In genomic region chr10:110636932-110637557, GRCh38 we compare ENCODE assay signal across 13 cellular contexts. TPM values are rescaled to one million over a fixed set of nuclear protein-coding genes. Genes with fewer than 3 reads are reported as not detected.
DNase-seq lines count a peak whose midpoint lies in the region; ATAC-seq and TF ChIP-seq lines count a peak whose summit lies in the region.
"Had no signal": no experiment of that assay in that cellular context is flagged by ENCODE, and none has a peak within 500 bp of the region (broad histone marks: within the 10 kb centered on the region; RNA-seq: fewer than 3 reads in every experiment).

No MANE protein-coding gene starts in this region.

- H3K36me3 ChIP-seq in GM23338 (ENCODE audit: insufficient read depth) (no peaks in the 10 kb centered on the region), heart left ventricle (no peaks in the 10 kb centered on the region), psoas muscle (ENCODE audit: insufficient read depth in 1 of 2, low read depth in 1 of 2) (no peaks in the 10 kb centered on the region), mucosa of descending colon (ENCODE audit: low read depth) (no peaks in the 10 kb centered on the region)

- POLR2A ChIA-PET in activated CD4-positive, alpha-beta T cell treated with anti-CD3 and anti-CD28 coated beads for 36 hours (lab: Charles Lee) = no interaction called here
- POLR2A ChIA-PET in activated CD8-positive, alpha-beta T cell treated with anti-CD3 and anti-CD28 coated beads for 36 hours (lab: Charles Lee) = no interaction called here

- ATAC-seq in GM23338 = peak; percentile 58
- ATAC-seq in heart left ventricle = peak; percentile 85 to 93 (median 86)
- ATAC-seq in psoas muscle = peak; percentile 84 to 90 (median 86)
- no peak for ATAC-seq in mucosa of descending colon
- ATAC-seq in activated CD4-positive, alpha-beta T cell treated with anti-CD3 and anti-CD28 coated beads for 36 hours = no peak
- no peak for ATAC-seq in activated CD8-positive, alpha-beta T cell treated with anti-CD3 and anti-CD28 coated beads for 36 hours

- H3K4me1 ChIP-seq in GM23338 (ENCODE audit: insufficient read depth) (peaks cover 28% of the 10 kb centered on the region), heart left ventricle (peaks cover 0 to 48% (median 12%) of the 10 kb centered on the region in 12 donors), psoas muscle (peaks cover 30% of the 10 kb centered on the region), mucosa of descending colon (ENCODE audit: low read depth) (no peaks in the 10 kb centered on the region)

- TF ChIP-seq CTCF in GM23338 (conservative IDR thresholded peaks at IDR 0.05; ENCODE audit: low read depth in 2 of 2) = no peak
- TF ChIP-seq CTCF in heart left ventricle (IDR thresholded peaks at IDR 0.05) = no peak
- TF ChIP-seq CTCF in psoas muscle (IDR thresholded peaks at IDR 0.05) = no peak
- no peak for TF ChIP-seq CTCF in mucosa of descending colon (IDR thresholded peaks at IDR 0.05)
- no peak for TF ChIP-seq CTCF in activated CD8-positive, alpha-beta T cell treated with anti-CD3 and anti-CD28 coated beads for 36 hours (IDR thresholded peaks at IDR 0.05)

- peaks cover 7% of the 10 kb centered on the region for H3K27me3 ChIP-seq in GM23338 (ENCODE audit: insufficient read depth)
- H3K27me3 ChIP-seq in heart left ventricle = peaks cover 0 to 19% (median 0%) of the 10 kb centered on the region in 9 donors
- H3K27me3 ChIP-seq in psoas muscle (ENCODE audit: insufficient read depth in 3 of 3, low read length in 2 of 3) = no peaks in the 10 kb centered on the region

- no peaks in the 10 kb centered on the region for H4K20me1 ChIP-seq in GM23338 (replicated peaks; ENCODE audit: insufficient read depth)

- H3K4me2 ChIP-seq in GM23338 = peak overlapping the region; percentile 67; the same call in 1 of the 2 replicates

- 27 to 35% (median 32%) methylated on average over 6 of the region's 6 CpGs for WGBS in heart left ventricle, 4 donors
- 13 to 33% (median 20%) methylated on average over 6 of the region's 6 CpGs for WGBS in psoas muscle, 3 donors

- H3K27ac Mint-ChIP-seq in GM23338 = no peak overlapping the region
- no peak overlapping the region for H3K27ac Mint-ChIP-seq in activated CD4-positive, alpha-beta T cell treated with anti-CD3 and anti-CD28 coated beads for 36 hours
- no peak overlapping the region for H3K27ac Mint-ChIP-seq in activated CD8-positive, alpha-beta T cell treated with anti-CD3 and anti-CD28 coated beads for 36 hours
- H3K27ac Mint-ChIP-seq: dendritic cell treated with granulocyte-macrophage colony-stimulating factor and Interleukin-4, amounts not matched to agents 40 ng/mL and 50 ng/mL, for 4 days; stimulated activated naive CD8-positive, alpha-beta T cell treated with anti-CD3 and anti-CD28 coated beads, Interleukin-15, Interleukin-2, amounts not matched to agents 100 ng/mL and 50 ng/mL, for 24 hours had no signal

- H3K79me2 ChIP-seq in GM23338 (replicated peaks; ENCODE audit: insufficient read depth) = no peaks in the 10 kb centered on the region

- no peaks in the 10 kb centered on the region for H3K36me3 Mint-ChIP-seq in GM23338 (ENCODE audit: low read depth)
- no peaks in the 10 kb centered on the region for H3K36me3 Mint-ChIP-seq in activated CD4-positive, alpha-beta T cell treated with anti-CD3 and anti-CD28 coated beads for 36 hours (ENCODE audit: low read depth)
- H3K36me3 Mint-ChIP-seq in activated CD8-positive, alpha-beta T cell treated with anti-CD3 and anti-CD28 coated beads for 36 hours (ENCODE audit: low read depth) = no peaks in the 10 kb centered on the region

- CTCF ChIA-PET in activated CD4-positive, alpha-beta T cell treated with anti-CD3 and anti-CD28 coated beads for 36 hours (lab: Charles Lee) = interaction anchor here (0.6 to 1.7 kb wide), 4 partner anchors 16 to 435 kb away, joined by 3 to 5 read pairs (median 4); no protein-coding TSS in a partner anchor
- CTCF ChIA-PET in activated CD8-positive, alpha-beta T cell treated with anti-CD3 and anti-CD28 coated beads for 36 hours (lab: Charles Lee) = interaction anchor here (1.2 to 1.5 kb wide), 3 partner anchors 23 to 35 kb away, joined by 3 to 5 read pairs (median 4); no protein-coding TSS in a partner anchor

- no peak overlapping the region for H3K27ac ChIP-seq in GM23338 (ENCODE audit: low read depth)
- peak overlapping the region; percentile 51 to 90 (median 78) for H3K27ac ChIP-seq in heart left ventricle
- H3K27ac ChIP-seq in psoas muscle = peak overlapping the region; percentile 86
- H3K27ac ChIP-seq: SK-N-MC had no signal

- 0 out of 2 replicates have a peak, but pooled peaks cover 8% of the 10 kb centered on the region for H3F3A ChIP-seq in GM23338 (replicated peaks; ENCODE audit: low read depth)

- H3K27me3 Mint-ChIP-seq in GM23338 (ENCODE audit: insufficient read depth, low read depth, poor library complexity) = peaks cover 14% of the 10 kb centered on the region
- peaks cover 14% of the 10 kb centered on the region for H3K27me3 Mint-ChIP-seq in activated CD4-positive, alpha-beta T cell treated with anti-CD3 and anti-CD28 coated beads for 36 hours
- H3K27me3 Mint-ChIP-seq in activated CD8-positive, alpha-beta T cell treated with anti-CD3 and anti-CD28 coated beads for 36 hours = peaks cover 14% of the 10 kb centered on the region

- no peaks in the 10 kb centered on the region for H3K9me3 Mint-ChIP-seq in GM23338
- H3K9me3 Mint-ChIP-seq in activated CD4-positive, alpha-beta T cell treated with anti-CD3 and anti-CD28 coated beads for 36 hours (ENCODE audit: low read depth) = no peaks in the 10 kb centered on the region
- H3K9me3 Mint-ChIP-seq in activated CD8-positive, alpha-beta T cell treated with anti-CD3 and anti-CD28 coated beads for 36 hours = no peaks in the 10 kb centered on the region
- H3K9me3 Mint-ChIP-seq: dendritic cell treated with granulocyte-macrophage colony-stimulating factor and Interleukin-4, amounts not matched to agents 40 ng/mL and 50 ng/mL, for 4 days; stimulated activated naive CD8-positive, alpha-beta T cell treated with anti-CD3 and anti-CD28 coated beads, Interleukin-15, Interleukin-2, amounts not matched to agents 100 ng/mL and 50 ng/mL, for 24 hours had no signal

- no peak for TF ChIP-seq POLR2A in heart left ventricle (IDR thresholded peaks at IDR 0.05)

- H3K4me1 Mint-ChIP-seq in GM23338 = peaks cover 31% of the 10 kb centered on the region
- H3K4me1 Mint-ChIP-seq in activated CD4-positive, alpha-beta T cell treated with anti-CD3 and anti-CD28 coated beads for 36 hours = peaks cover 12% of the 10 kb centered on the region
- H3K4me1 Mint-ChIP-seq in activated CD8-positive, alpha-beta T cell treated with anti-CD3 and anti-CD28 coated beads for 36 hours (ENCODE audit: low read depth) = peaks cover 12% of the 10 kb centered on the region

- no peak overlapping the region for H3K4me3 ChIP-seq in GM23338
- no peak overlapping the region for H3K4me3 ChIP-seq in heart left ventricle
- H3K4me3 ChIP-seq in psoas muscle = no peak overlapping the region
- H3K4me3 ChIP-seq in mucosa of descending colon = no peak overlapping the region
- H3K4me3 ChIP-seq: SK-N-MC had no signal

- H3K9me3 ChIP-seq in heart left ventricle (no peaks in the 10 kb centered on the region), psoas muscle (no peaks in the 10 kb centered on the region), mucosa of descending colon (no peaks in the 10 kb centered on the region)

- H3K9me2 ChIP-seq in GM23338 (ENCODE audit: insufficient read depth) = no peaks in the 10 kb centered on the region

- peak; percentile 40 for DNase-seq in GM23338 (ENCODE audit: low spot score)
- DNase-seq in SHP77 treated with DMSO at 0.1 percent for 48 hours (lab: John Stamatoyannopoulos, UW) = peak; percentile 22
- DNase-seq in heart left ventricle = peak; percentile 65 to 85 (median 77)
- DNase-seq in psoas muscle = peak; percentile 74 to 90
- no peak for DNase-seq in mucosa of descending colon
- DNase-seq in SKM-1 (lab: John Stamatoyannopoulos, UW; ENCODE audit: unreplicated experiment) = no peak
- DNase-seq in activated CD4-positive, alpha-beta T cell treated with anti-CD3 and anti-CD28 coated beads for 36 hours = no peak
- DNase-seq in activated CD8-positive, alpha-beta T cell treated with anti-CD3 and anti-CD28 coated beads for 36 hours = no peak
- DNase-seq: activated CD8-positive, alpha-beta memory T cell treated with anti-CD3 and anti-CD28 coated beads, Interleukin-2, amount 50 U/mL, for 4 hours; NCI-H82 had no signal

- H2AFZ ChIP-seq in GM23338 = peak overlapping the region; percentile 45; the same call in 1 of the 2 replicates

- H3K4me3 Mint-ChIP-seq in GM23338 = no peak overlapping the region
- no peak overlapping the region for H3K4me3 Mint-ChIP-seq in activated CD4-positive, alpha-beta T cell treated with anti-CD3 and anti-CD28 coated beads for 36 hours
- H3K4me3 Mint-ChIP-seq in activated CD8-positive, alpha-beta T cell treated with anti-CD3 and anti-CD28 coated beads for 36 hours = no peak overlapping the region
- H3K4me3 Mint-ChIP-seq: dendritic cell treated with granulocyte-macrophage colony-stimulating factor and Interleukin-4, amounts not matched to agents 40 ng/mL and 50 ng/mL, for 4 days; stimulated activated naive CD8-positive, alpha-beta T cell treated with anti-CD3 and anti-CD28 coated beads, Interleukin-15, Interleukin-2, amounts not matched to agents 100 ng/mL and 50 ng/mL, for 24 hours had no signal

- intact Hi-C loops in heart left ventricle (cut with DNase I) (no loop called here), psoas muscle (cut with DNase I) (no loop called here), mucosa of descending colon (cut with DNase I, micrococcal nuclease) (no loop called here)
- intact Hi-C loops in activated CD4-positive, alpha-beta T cell treated with anti-CD3 and anti-CD28 coated beads for 36 hours (cut with DNase I, micrococcal nuclease) = no loop called here
- intact Hi-C loops in activated CD8-positive, alpha-beta T cell treated with anti-CD3 and anti-CD28 coated beads for 36 hours (cut with micrococcal nuclease) = no loop called here

RNA-seq across cellular contexts. Expression of gene RBM20, which starts 7.1 kb away (rescaled TPM):
- total RNA-seq in GM23338 (2014; rRNA removed; shearing (Covaris generic)) = 0.04 and 0.17 TPM in 2 replicates
- polyA plus RNA-seq in GM23338 (2016; fragmentation: Nextera tagmentation; extraction: Ambion mirVana) (0.03 and 0.05 TPM in 2 replicates), heart left ventricle (10 to 100 TPM; 29.9 to 53.5 TPM), psoas muscle (10 to 100 TPM in 1 of 3 donors, 1 to 10 TPM in 2; 1.6 to 11.7 (median 6.7) TPM)
- total RNA-seq in heart left ventricle (100 to 1,000 TPM in 4 of 9 donors, 10 to 100 TPM in 5; 73.0 to 152 (median 96.9) TPM), psoas muscle (10 to 100 TPM; 14.2 to 48.8 (median 25.1) TPM), mucosa of descending colon (1 to 10 TPM in 2 of 3 donors, under 1 TPM in 1; 0.46 to 9.7 (median 2.0) TPM)
- total RNA-seq in activated CD4-positive, alpha-beta T cell treated with anti-CD3 and anti-CD28 coated beads for 36 hours = under 1 TPM; 0.05 to 0.40 TPM
- under 1 TPM; 0.38 to 0.72 TPM for total RNA-seq in activated CD8-positive, alpha-beta T cell treated with anti-CD3 and anti-CD28 coated beads for 36 hours

Comparison
In these comparisons a context has a peak if more than half of its experiments do, and no peak if none do; other contexts are left out.
1. ATAC-seq: peak in GM23338 (single experiment), heart left ventricle (4 of 4) and psoas muscle (4 of 4); none in mucosa of descending colon (single experiment), activated CD4-positive, alpha-beta T cell treated with anti-CD3 and anti-CD28 coated beads for 36 hours (single experiment) and activated CD8-positive, alpha-beta T cell treated with anti-CD3 and anti-CD28 coated beads for 36 hours (single experiment).
2. DNase-seq: peak in GM23338 (single experiment), SHP77 treated with DMSO at 0.1 percent for 48 hours (single experiment), heart left ventricle (5 of 5) and psoas muscle (2 of 2); none in mucosa of descending colon (0 of 3), SKM-1 (single experiment), activated CD4-positive, alpha-beta T cell treated with anti-CD3 and anti-CD28 coated beads for 36 hours (single experiment) and activated CD8-positive, alpha-beta T cell treated with anti-CD3 and anti-CD28 coated beads for 36 hours (single experiment).